Comparison of ENCODE assay signal across 8 cellular contexts in genomic region chr22:17980638-17981051, GRCh38. TPM values are rescaled to one million over a fixed set of nuclear protein-coding genes. Genes with fewer than 3 reads are reported as not detected.
DNase-seq lines count a peak whose midpoint lies in the region; ATAC-seq and TF ChIP-seq lines count a peak whose summit lies in the region.

No MANE protein-coding gene starts in this region.

- H3K27ac ChIP-seq in KMS-11 (no peak overlapping the region), gastrocnemius medialis (peak overlapping the region in 3 of 4 donors; percentile 38 to 53 (median 49)), suprapubic skin (no peak overlapping the region)

- H2AFZ ChIP-seq in KMS-11 (ENCODE audit: low read depth), result no peak overlapping the region

- H3K36me3 ChIP-seq in KMS-11 (ENCODE audit: insufficient read depth), result no peaks in the 10 kb centered on the region
- H3K36me3 ChIP-seq in gastrocnemius medialis, result no peaks in the 10 kb centered on the region
- no peaks in the 10 kb centered on the region for H3K36me3 ChIP-seq in suprapubic skin

- H3K9me3 ChIP-seq in gastrocnemius medialis (no peaks in the 10 kb centered on the region), suprapubic skin (no peaks in the 10 kb centered on the region)

- H3K4me1 ChIP-seq in KMS-11 (ENCODE audit: low read depth, poor library complexity, severe bottlenecking), result peaks cover 19% of the 10 kb centered on the region
- peaks cover 22 to 26% of the 10 kb centered on the region in 2 donors for H3K4me1 ChIP-seq in gastrocnemius medialis
- H3K4me1 ChIP-seq in suprapubic skin, result peaks cover 14% of the 10 kb centered on the region

- no peak for TF ChIP-seq EP300 in suprapubic skin (IDR thresholded peaks at IDR 0.05)

- 0 out of 2 replicates have a peak, but pooled peaks cover 5% of the 10 kb centered on the region for H4K20me1 ChIP-seq in KMS-11 (ENCODE audit: insufficient read depth)

- TF ChIP-seq CTCF in KMS-11 (conservative IDR thresholded peaks at IDR 0.05; ENCODE audit: low read depth, low read length) (no peak), gastrocnemius medialis (IDR thresholded peaks at IDR 0.05 in 4 of 5, conservative IDR thresholded peaks at IDR 0.05 in 1 of 5) (no peak), suprapubic skin (IDR thresholded peaks at IDR 0.05) (no peak)

- TF ChIP-seq POLR2A in erythroblast (IDR thresholded peaks at IDR 0.05; ENCODE audit: low read length) (peak; percentile 66), gastrocnemius medialis (IDR thresholded peaks at IDR 0.05) (no peak), suprapubic skin (IDR thresholded peaks at IDR 0.05) (no peak)

- H3K27me3 ChIP-seq in KMS-11 (ENCODE audit: insufficient read depth, low read depth) (no peaks in the 10 kb centered on the region), gastrocnemius medialis (no peaks in the 10 kb centered on the region), suprapubic skin (no peaks in the 10 kb centered on the region)

- intact Hi-C loops in gastrocnemius medialis (cut with DNase I; ENCODE audit: low total_unique reads), result no loop called here

- peak overlapping the region; percentile 28; the same call in 1 of the 2 replicates for H3K4me2 ChIP-seq in KMS-11

- 18% methylated on average over 10 of the region's 13 CpGs for WGBS in suprapubic skin

- no peak overlapping the region for H3K9ac ChIP-seq in KMS-11

- peak; percentile 62 for DNase-seq in activated CD4-positive, alpha-beta T cell treated with anti-CD3 and anti-CD28 coated beads for 48 hours
- DNase-seq in erythroblast (lab: John Stamatoyannopoulos, UW) (peak; percentile 97 to 99), gastrocnemius medialis (peak in 1 of 2 donors; percentile 37), suprapubic skin (ENCODE audit: low spot score in 2 of 2) (no peak), NCI-H1436 (lab: John Stamatoyannopoulos, UW) (no peak), cortex of kidney (lab: John Stamatoyannopoulos, UW) (no peak)

- H3K4me3 ChIP-seq in KMS-11 (IDR thresholded peaks at IDR 0.05; ENCODE audit: insufficient read depth, low read depth, low read length) (no peak overlapping the region), gastrocnemius medialis (peak overlapping the region in 2 of 4 donors; percentile 3 to 34), suprapubic skin (no peak overlapping the region)

- in situ Hi-C loops in gastrocnemius medialis (cut with MboI; ENCODE audit: low sequenced_read_pairs in 4 of 4), result loop anchor here in 1 of 4 donors (10.0 kb wide), 1 partner anchor 76 kb away; no protein-coding TSS in a partner anchor

- peak; percentile 76 to 87 for ATAC-seq in gastrocnemius medialis
- ATAC-seq in HG03159 (IDR thresholded peaks at IDR 0.05; ENCODE audit: unreplicated experiment), result no peak

- H3K79me2 ChIP-seq in KMS-11 (ENCODE audit: insufficient read depth, low read depth), result peaks cover 61% of the 10 kb centered on the region; the same call in 1 of the 2 replicates

RNA-seq across cellular contexts. Expression of gene MICAL3, which starts 43.7 kb away (rescaled TPM):
- total RNA-seq in gastrocnemius medialis, result 1 to 10 TPM; 6.0 to 9.8 (median 8.1) TPM
- 10 to 100 TPM; 30.4 to 57.1 (median 37.7) TPM for total RNA-seq in suprapubic skin

Comparison
In these comparisons a context has a peak if more than half of its experiments do, and no peak if none do; other contexts are left out.
1. H3K27ac ChIP-seq: peak in gastrocnemius medialis (3 of 4); none in KMS-11 (single experiment) and suprapubic skin (single experiment).
2. DNase-seq: peak in activated CD4-positive, alpha-beta T cell treated with anti-CD3 and anti-CD28 coated beads for 48 hours (single experiment) and erythroblast (2 of 2); none in suprapubic skin (0 of 2), NCI-H1436 (single experiment) and cortex of kidney (single experiment).